ENCODE assay signal across 1 cellular context in genomic region chr22:38262051-38262795, GRCh38.
TF ChIP-seq lines count a peak whose summit lies in the region.

No MANE protein-coding gene starts in this region.

TF ChIP-seq in HEK293, 187 proteins besides CTCF, POLR2A, EP300 and RAD21 (continued from another document):
- no peak for TF ChIP-seq MYNN (tag by site-specific recombination; IDR thresholded peaks at IDR 0.05; ENCODE audit: borderline replicate concordance)
- no peak for TF ChIP-seq HOXA7 (CRISPR knock-in tag; IDR thresholded peaks at IDR 0.05; ENCODE audit: borderline replicate concordance)
- TF ChIP-seq BCL11B (tag by site-specific recombination; IDR thresholded peaks at IDR 0.05; ENCODE audit: low read depth) = no peak
